In genomic region chr17:6823011-6823442, GRCh38 we compare ENCODE assay signal across 19 cellular contexts. TPM values are rescaled to one million over a fixed set of nuclear protein-coding genes. Genes with fewer than 3 reads are reported as not detected.
DNase-seq lines count a peak whose midpoint lies in the region; TF ChIP-seq lines count a peak whose summit lies in the region.
"Had no signal": no experiment of that assay in that cellular context is flagged by ENCODE, and none has a peak within 500 bp of the region (broad histone marks: within the 10 kb centered on the region; RNA-seq: fewer than 3 reads in every experiment).

No MANE protein-coding gene starts in this region.

- no peaks in the 10 kb centered on the region for H3K9me3 ChIP-seq in transverse colon

- H3K36me3 Mint-ChIP-seq in activated T-helper 2 cell treated with anti-CD3 and anti-CD28 coated beads, Interferon-gamma antibody, Interleukin-2, Interleukin-4, amounts not matched to agents 10 μg/mL and 5 μg/mL and 100 μg/mL, durations not matched to agents 14 hours and 24 hours and 36 hours (ENCODE audit: low read depth): no peaks in the 10 kb centered on the region
- H3K36me3 Mint-ChIP-seq: CD4-positive, CD25-positive, alpha-beta regulatory T cell; stimulated activated memory B cell treated with anti-CD40 and anti-IgM and Interleukin-4, amounts not matched to agents 10 μg/mL and 1 μg/mL and 100 μg/mL, for 72 hours had no signal

- no peaks in the 10 kb centered on the region for H3K9me3 Mint-ChIP-seq in activated T-helper 2 cell treated with anti-CD3 and anti-CD28 coated beads, Interferon-gamma antibody, Interleukin-2, Interleukin-4, amounts not matched to agents 10 μg/mL and 5 μg/mL and 100 μg/mL, durations not matched to agents 14 hours and 24 hours and 36 hours

- no peak for TF ChIP-seq EP300 in transverse colon (IDR thresholded peaks at IDR 0.05; ENCODE audit: low read depth)

- no peaks in the 10 kb centered on the region for H3K4me1 ChIP-seq in transverse colon

- no peak for TF ChIP-seq POLR2A in transverse colon (IDR thresholded peaks at IDR 0.05)

- TF ChIP-seq CTCF in RWPE1 (conservative IDR thresholded peaks at IDR 0.05; ENCODE audit: low read depth) (no peak), fibroblast of mammary gland (conservative IDR thresholded peaks at IDR 0.05; ENCODE audit: control insufficient read depth, insufficient read depth, low read depth, low read length) (no peak), transverse colon (IDR thresholded peaks at IDR 0.05) (no peak)

- no peak overlapping the region for H3K27ac ChIP-seq in RWPE1
- no peak overlapping the region for H3K27ac ChIP-seq in transverse colon
- H3K27ac ChIP-seq: HL-60 had no signal

- in situ Hi-C loops in transverse colon (cut with MboI; ENCODE audit: low pct_ligation_motif_present in 1 of 4, low pct_unique_long_range_greater_than_20kb in 1 of 4, low sequenced_read_pairs in 3 of 4): no loop called here

- no peak overlapping the region for H3K4me3 Mint-ChIP-seq in activated T-helper 2 cell treated with anti-CD3 and anti-CD28 coated beads, Interferon-gamma antibody, Interleukin-2, Interleukin-4, amounts not matched to agents 10 μg/mL and 5 μg/mL and 100 μg/mL, durations not matched to agents 14 hours and 24 hours and 36 hours (ENCODE audit: low read depth)
- H3K4me3 Mint-ChIP-seq: activated CD8-positive, alpha-beta T cell treated with anti-CD3 and anti-CD28 coated beads, Interleukin-2, amount 10 ng/mL, durations not matched to agents 7 days and 5 days; CD4-positive, CD25-positive, alpha-beta regulatory T cell; memory B cell; stimulated activated memory B cell treated with anti-CD40 and anti-IgM and Interleukin-4, amounts not matched to agents 10 μg/mL and 1 μg/mL and 100 μg/mL, for 72 hours had no signal

- DNase-seq in GM03348 (ENCODE audit: low spot score) (peak; percentile 56), RWPE1 (ENCODE audit: low spot score) (peak; percentile 93), fibroblast of mammary gland (ENCODE audit: low read depth) (peak; percentile 87), pulmonary artery endothelial cell (ENCODE audit: low read depth, low spot score) (peak; percentile 26), occipital lobe (lab: John Stamatoyannopoulos, UW) (no peak), transverse colon (no peak), anterior cingulate cortex (lab: John Stamatoyannopoulos, UW) (no peak)
- no peak for DNase-seq in activated T-helper 2 cell treated with anti-CD3 and anti-CD28 coated beads, Interferon-gamma antibody, Interleukin-2, Interleukin-4, amounts not matched to agents 10 μg/mL and 5 μg/mL and 100 μg/mL, durations not matched to agents 14 hours and 24 hours and 36 hours (ENCODE audit: low spot score)
- DNase-seq: activated CD8-positive, alpha-beta T cell treated with anti-CD3 and anti-CD28 coated beads, Interleukin-2, amount 10 ng/mL, durations not matched to agents 7 days and 5 days; activated naive CD4-positive, alpha-beta T cell; CD4-positive, CD25-positive, alpha-beta regulatory T cell; NCI-H1092 treated with DMSO at 0.1 percent for 48 hours; NCI-H510A treated with DMSO at 0.1 percent for 48 hours; posterior cingulate gyrus; stimulated activated CD4-positive, alpha-beta T cell treated with anti-CD3 and anti-CD28 coated beads, Interleukin-1b, Interleukin-23, amount 100 ng/mL, for 48 hours; T1000 had no signal

- H3K27ac Mint-ChIP-seq in activated T-helper 2 cell treated with anti-CD3 and anti-CD28 coated beads, Interferon-gamma antibody, Interleukin-2, Interleukin-4, amounts not matched to agents 10 μg/mL and 5 μg/mL and 100 μg/mL, durations not matched to agents 14 hours and 24 hours and 36 hours: no peak overlapping the region
- H3K27ac Mint-ChIP-seq: activated CD8-positive, alpha-beta T cell treated with anti-CD3 and anti-CD28 coated beads, Interleukin-2, amount 10 ng/mL, durations not matched to agents 7 days and 5 days; CD4-positive, CD25-positive, alpha-beta regulatory T cell; memory B cell; stimulated activated memory B cell treated with anti-CD40 and anti-IgM and Interleukin-4, amounts not matched to agents 10 μg/mL and 1 μg/mL and 100 μg/mL, for 72 hours had no signal

- POLR2A ChIA-PET in RWPE1 (lab: Yijun Ruan, JAX; ENCODE audit: low non-redundant PET): no interaction called here

- intact Hi-C loops in transverse colon (cut with DNase I; ENCODE audit: low total_unique reads): no loop called here
- intact Hi-C loops in activated T-helper 2 cell treated with anti-CD3 and anti-CD28 coated beads, Interferon-gamma antibody, Interleukin-2, Interleukin-4, amounts not matched to agents 10 μg/mL and 5 μg/mL and 100 μg/mL, durations not matched to agents 14 hours and 24 hours and 36 hours (cut with micrococcal nuclease): no loop called here

- H3K4me3 ChIP-seq in fibroblast of mammary gland (ENCODE audit: control insufficient read depth, low read depth, low read length): no peak overlapping the region
- no peak overlapping the region for H3K4me3 ChIP-seq in transverse colon

- no peaks in the 10 kb centered on the region for H3K36me3 ChIP-seq in transverse colon

- no peaks in the 10 kb centered on the region for H3K4me1 Mint-ChIP-seq in activated T-helper 2 cell treated with anti-CD3 and anti-CD28 coated beads, Interferon-gamma antibody, Interleukin-2, Interleukin-4, amounts not matched to agents 10 μg/mL and 5 μg/mL and 100 μg/mL, durations not matched to agents 14 hours and 24 hours and 36 hours (ENCODE audit: low read depth)
- H3K4me1 Mint-ChIP-seq: memory B cell; stimulated activated memory B cell treated with anti-CD40 and anti-IgM and Interleukin-4, amounts not matched to agents 10 μg/mL and 1 μg/mL and 100 μg/mL, for 72 hours had no signal

- H3K27me3 Mint-ChIP-seq in activated T-helper 2 cell treated with anti-CD3 and anti-CD28 coated beads, Interferon-gamma antibody, Interleukin-2, Interleukin-4, amounts not matched to agents 10 μg/mL and 5 μg/mL and 100 μg/mL, durations not matched to agents 14 hours and 24 hours and 36 hours (ENCODE audit: low read depth): peaks cover 32% of the 10 kb centered on the region

- CTCF ChIA-PET in RWPE1 (lab: Yijun Ruan, JAX): interaction anchor here (0.7 kb wide), 1 partner anchor 206 kb away, joined by 3 read pairs; no protein-coding TSS in a partner anchor

- peaks cover 6% of the 10 kb centered on the region for H3K27me3 ChIP-seq in transverse colon

RNA-seq across cellular contexts. Expression of gene TEKT1, which starts 8.5 kb away (rescaled TPM):
- total RNA-seq in pulmonary artery endothelial cell: not detected in 2 replicates
- 1.2 TPM for total RNA-seq in occipital lobe
- not detected for total RNA-seq in transverse colon
- total RNA-seq in activated T-helper 2 cell treated with anti-CD3 and anti-CD28 coated beads, Interferon-gamma antibody, Interleukin-2, Interleukin-4, amounts not matched to agents 10 μg/mL and 5 μg/mL and 100 μg/mL, durations not matched to agents 14 hours and 24 hours and 36 hours: not detected in 2 replicates
- total RNA-seq: activated CD8-positive, alpha-beta T cell treated with anti-CD3 and anti-CD28 coated beads, Interleukin-2, amount 10 ng/mL, durations not matched to agents 7 days and 5 days; CD4-positive, CD25-positive, alpha-beta regulatory T cell had no signal

RNA-seq across cellular contexts. Expression of gene FBXO39, which starts 47.0 kb away (rescaled TPM):
- total RNA-seq in pulmonary artery endothelial cell (0.28 and 1.4 TPM in 2 replicates), occipital lobe (not detected), transverse colon (not detected)
- total RNA-seq in activated T-helper 2 cell treated with anti-CD3 and anti-CD28 coated beads, Interferon-gamma antibody, Interleukin-2, Interleukin-4, amounts not matched to agents 10 μg/mL and 5 μg/mL and 100 μg/mL, durations not matched to agents 14 hours and 24 hours and 36 hours: 0.11 TPM in 1 of 2 replicates, not detected in the other

Comparison
In these comparisons a context has a peak if more than half of its experiments do, and no peak if none do; other contexts are left out.
1. DNase-seq: peak in GM03348 (single experiment), RWPE1 (single experiment), fibroblast of mammary gland (single experiment) and pulmonary artery endothelial cell (single experiment); none in occipital lobe (single experiment), transverse colon (single experiment), anterior cingulate cortex (0 of 58) and activated T-helper 2 cell treated with anti-CD3 and anti-CD28 coated beads, Interferon-gamma antibody, Interleukin-2, Interleukin-4, amounts not matched to agents 10 μg/mL and 5 μg/mL and 100 μg/mL, durations not matched to agents 14 hours and 24 hours and 36 hours (single experiment).